Comparison of ENCODE assay signal across 2 cellular contexts in genomic region chr17:51487947-51488346, GRCh38.
TF ChIP-seq lines count a peak whose summit lies in the region.

No MANE protein-coding gene starts in this region.

TF ChIP-seq in SK-N-SH, 30 proteins besides CTCF, POLR2A, EP300 and RAD21:
- TF ChIP-seq ZBTB33 (IDR thresholded peaks at IDR 0.05; ENCODE audit: borderline replicate concordance, low read depth): no peak
- TF ChIP-seq TCF12 (IDR thresholded peaks at IDR 0.05): no peak
- TF ChIP-seq JUND (IDR thresholded peaks at IDR 0.05): no peak
- TF ChIP-seq MAX (IDR thresholded peaks at IDR 0.05; ENCODE audit: low read depth): no peak
- no peak for TF ChIP-seq RFX5 (IDR thresholded peaks at IDR 0.05; ENCODE audit: low read length)
- TF ChIP-seq SMC3 (IDR thresholded peaks at IDR 0.05; ENCODE audit: low read depth, low read length): no peak
- TF ChIP-seq MEF2A (IDR thresholded peaks at IDR 0.05; ENCODE audit: borderline replicate concordance, low read depth): no peak
- TF ChIP-seq IRF3 (IDR thresholded peaks at IDR 0.05; ENCODE audit: low read depth, low read length): no peak
- TF ChIP-seq PBX3 (IDR thresholded peaks at IDR 0.05): no peak
- TF ChIP-seq REST (IDR thresholded peaks at IDR 0.05; ENCODE audit: low read depth, low read length): no peak
- TF ChIP-seq MXI1 (IDR thresholded peaks at IDR 0.05; ENCODE audit: low read depth, low read length): no peak
- no peak for TF ChIP-seq GATA2 (CRISPR knock-in tag; IDR thresholded peaks at IDR 0.05)
- no peak for TF ChIP-seq ELF1 (IDR thresholded peaks at IDR 0.05)
- no peak for TF ChIP-seq SIN3A (IDR thresholded peaks at IDR 0.05; ENCODE audit: borderline replicate concordance, low read depth, low read length)
- TF ChIP-seq FOXM1 (IDR thresholded peaks at IDR 0.05; ENCODE audit: low read depth): no peak
- no peak for TF ChIP-seq RCOR1 (IDR thresholded peaks at IDR 0.05; ENCODE audit: low read length)

TF ChIP-seq in SK-N-SH treated with all-trans-retinoic acid at 6 μM for 48 hours, 23 proteins besides CTCF, POLR2A, EP300 and RAD21 (continued from another document):
- no peak for TF ChIP-seq TSHZ2 (CRISPR knock-in tag; IDR thresholded peaks at IDR 0.05)
- TF ChIP-seq GLIS3 (CRISPR knock-in tag; IDR thresholded peaks at IDR 0.05): no peak
- no peak for TF ChIP-seq ISL1 (CRISPR knock-in tag; IDR thresholded peaks at IDR 0.05)
- TF ChIP-seq CSDC2 (CRISPR knock-in tag; IDR thresholded peaks at IDR 0.05): no peak
- no peak for TF ChIP-seq TOX (CRISPR knock-in tag; IDR thresholded peaks at IDR 0.05; ENCODE audit: borderline replicate concordance)
- TF ChIP-seq CREB5 (CRISPR knock-in tag; IDR thresholded peaks at IDR 0.05; ENCODE audit: low read depth): no peak
- TF ChIP-seq CSRNP3 (CRISPR knock-in tag; IDR thresholded peaks at IDR 0.05): no peak
- no peak for TF ChIP-seq ZNF8 (CRISPR knock-in tag; IDR thresholded peaks at IDR 0.05)
- TF ChIP-seq PPARA (CRISPR knock-in tag; IDR thresholded peaks at IDR 0.05; ENCODE audit: borderline replicate concordance): no peak
- TF ChIP-seq ZFP3 (CRISPR knock-in tag; IDR thresholded peaks at IDR 0.05): no peak
- no peak for TF ChIP-seq SNAI2 (CRISPR knock-in tag; IDR thresholded peaks at IDR 0.05)
